1 cellular context compared by ENCODE assay signal in genomic region chr9:137240321-137240840, GRCh38.
TF ChIP-seq lines count a peak whose summit lies in the region.

No MANE protein-coding gene starts in this region.

TF ChIP-seq in HepG2, 621 proteins besides CTCF, POLR2A, EP300 and RAD21 (continued from another document and continues in another):
- TF ChIP-seq ATF4 (CRISPR knock-in tag; IDR thresholded peaks at IDR 0.05) (0 out of 4 replicates have a peak, but pooled peaks of 1 of the 2 experiments have one; percentile 28), PAXIP1 (CRISPR knock-in tag; conservative IDR thresholded peaks at IDR 0.05) (no peak; the same call in 1 of the 2 replicates), ZNF678 (CRISPR knock-in tag; IDR thresholded peaks at IDR 0.05) (0 out of 2 replicates have a peak, but pooled peaks have one; percentile 54), ELF3 (CRISPR knock-in tag; IDR thresholded peaks at IDR 0.05) (no peak; the same call in none of the 2 replicates), ZSCAN5A (CRISPR knock-in tag; IDR thresholded peaks at IDR 0.05; ENCODE audit: borderline replicate concordance) (0 out of 2 replicates have a peak, but pooled peaks have one; percentile 24), KDM5B (CRISPR knock-in tag; IDR thresholded peaks at IDR 0.05; ENCODE audit: borderline replicate concordance) (peak; percentile 92), SNAI1 (CRISPR knock-in tag; IDR thresholded peaks at IDR 0.05; ENCODE audit: borderline replicate concordance) (no peak), ZFP82 (CRISPR knock-in tag; IDR thresholded peaks at IDR 0.05; ENCODE audit: borderline replicate concordance) (0 out of 2 replicates have a peak, but pooled peaks have one; percentile 35), ATRX (CRISPR knock-in tag; IDR thresholded peaks at IDR 0.05; ENCODE audit: borderline replicate concordance) (no peak), PRMT3 (CRISPR knock-in tag; IDR thresholded peaks at IDR 0.05; ENCODE audit: borderline replicate concordance, low read depth) (no peak), ZNF407 (CRISPR knock-in tag; IDR thresholded peaks at IDR 0.05; ENCODE audit: not compliant biosample characterization) (peak; percentile 50), ZNF431 (CRISPR knock-in tag; IDR thresholded peaks at IDR 0.05; ENCODE audit: borderline replicate concordance, low read depth) (peak; percentile 69; the same call in 1 of the 2 replicates)
- TF ChIP-seq, protein P1, sequence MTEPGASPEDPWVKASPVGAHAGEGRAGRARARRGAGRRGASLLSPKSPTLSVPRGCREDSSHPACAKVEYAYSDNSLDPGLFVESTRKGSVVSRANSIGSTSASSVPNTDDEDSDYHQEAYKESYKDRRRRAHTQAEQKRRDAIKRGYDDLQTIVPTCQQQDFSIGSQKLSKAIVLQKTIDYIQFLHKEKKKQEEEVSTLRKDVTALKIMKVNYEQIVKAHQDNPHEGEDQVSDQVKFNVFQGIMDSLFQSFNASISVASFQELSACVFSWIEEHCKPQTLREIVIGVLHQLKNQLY (CRISPR knock-in tag; IDR thresholded peaks at IDR 0.05) = no peak; the same call in 1 of the 2 replicates
- TF ChIP-seq, protein P2, sequence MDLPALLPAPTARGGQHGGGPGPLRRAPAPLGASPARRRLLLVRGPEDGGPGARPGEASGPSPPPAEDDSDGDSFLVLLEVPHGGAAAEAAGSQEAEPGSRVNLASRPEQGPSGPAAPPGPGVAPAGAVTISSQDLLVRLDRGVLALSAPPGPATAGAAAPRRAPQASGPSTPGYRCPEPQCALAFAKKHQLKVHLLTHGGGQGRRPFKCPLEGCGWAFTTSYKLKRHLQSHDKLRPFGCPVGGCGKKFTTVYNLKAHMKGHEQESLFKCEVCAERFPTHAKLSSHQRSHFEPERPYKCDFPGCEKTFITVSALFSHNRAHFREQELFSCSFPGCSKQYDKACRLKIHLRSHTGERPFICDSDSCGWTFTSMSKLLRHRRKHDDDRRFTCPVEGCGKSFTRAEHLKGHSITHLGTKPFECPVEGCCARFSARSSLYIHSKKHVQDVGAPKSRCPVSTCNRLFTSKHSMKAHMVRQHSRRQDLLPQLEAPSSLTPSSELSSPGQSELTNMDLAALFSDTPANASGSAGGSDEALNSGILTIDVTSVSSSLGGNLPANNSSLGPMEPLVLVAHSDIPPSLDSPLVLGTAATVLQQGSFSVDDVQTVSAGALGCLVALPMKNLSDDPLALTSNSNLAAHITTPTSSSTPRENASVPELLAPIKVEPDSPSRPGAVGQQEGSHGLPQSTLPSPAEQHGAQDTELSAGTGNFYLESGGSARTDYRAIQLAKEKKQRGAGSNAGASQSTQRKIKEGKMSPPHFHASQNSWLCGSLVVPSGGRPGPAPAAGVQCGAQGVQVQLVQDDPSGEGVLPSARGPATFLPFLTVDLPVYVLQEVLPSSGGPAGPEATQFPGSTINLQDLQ (CRISPR knock-in tag; IDR thresholded peaks at IDR 0.05) = peak; percentile 73; the same call in 1 of the 2 replicates
- TF ChIP-seq, protein P3, sequence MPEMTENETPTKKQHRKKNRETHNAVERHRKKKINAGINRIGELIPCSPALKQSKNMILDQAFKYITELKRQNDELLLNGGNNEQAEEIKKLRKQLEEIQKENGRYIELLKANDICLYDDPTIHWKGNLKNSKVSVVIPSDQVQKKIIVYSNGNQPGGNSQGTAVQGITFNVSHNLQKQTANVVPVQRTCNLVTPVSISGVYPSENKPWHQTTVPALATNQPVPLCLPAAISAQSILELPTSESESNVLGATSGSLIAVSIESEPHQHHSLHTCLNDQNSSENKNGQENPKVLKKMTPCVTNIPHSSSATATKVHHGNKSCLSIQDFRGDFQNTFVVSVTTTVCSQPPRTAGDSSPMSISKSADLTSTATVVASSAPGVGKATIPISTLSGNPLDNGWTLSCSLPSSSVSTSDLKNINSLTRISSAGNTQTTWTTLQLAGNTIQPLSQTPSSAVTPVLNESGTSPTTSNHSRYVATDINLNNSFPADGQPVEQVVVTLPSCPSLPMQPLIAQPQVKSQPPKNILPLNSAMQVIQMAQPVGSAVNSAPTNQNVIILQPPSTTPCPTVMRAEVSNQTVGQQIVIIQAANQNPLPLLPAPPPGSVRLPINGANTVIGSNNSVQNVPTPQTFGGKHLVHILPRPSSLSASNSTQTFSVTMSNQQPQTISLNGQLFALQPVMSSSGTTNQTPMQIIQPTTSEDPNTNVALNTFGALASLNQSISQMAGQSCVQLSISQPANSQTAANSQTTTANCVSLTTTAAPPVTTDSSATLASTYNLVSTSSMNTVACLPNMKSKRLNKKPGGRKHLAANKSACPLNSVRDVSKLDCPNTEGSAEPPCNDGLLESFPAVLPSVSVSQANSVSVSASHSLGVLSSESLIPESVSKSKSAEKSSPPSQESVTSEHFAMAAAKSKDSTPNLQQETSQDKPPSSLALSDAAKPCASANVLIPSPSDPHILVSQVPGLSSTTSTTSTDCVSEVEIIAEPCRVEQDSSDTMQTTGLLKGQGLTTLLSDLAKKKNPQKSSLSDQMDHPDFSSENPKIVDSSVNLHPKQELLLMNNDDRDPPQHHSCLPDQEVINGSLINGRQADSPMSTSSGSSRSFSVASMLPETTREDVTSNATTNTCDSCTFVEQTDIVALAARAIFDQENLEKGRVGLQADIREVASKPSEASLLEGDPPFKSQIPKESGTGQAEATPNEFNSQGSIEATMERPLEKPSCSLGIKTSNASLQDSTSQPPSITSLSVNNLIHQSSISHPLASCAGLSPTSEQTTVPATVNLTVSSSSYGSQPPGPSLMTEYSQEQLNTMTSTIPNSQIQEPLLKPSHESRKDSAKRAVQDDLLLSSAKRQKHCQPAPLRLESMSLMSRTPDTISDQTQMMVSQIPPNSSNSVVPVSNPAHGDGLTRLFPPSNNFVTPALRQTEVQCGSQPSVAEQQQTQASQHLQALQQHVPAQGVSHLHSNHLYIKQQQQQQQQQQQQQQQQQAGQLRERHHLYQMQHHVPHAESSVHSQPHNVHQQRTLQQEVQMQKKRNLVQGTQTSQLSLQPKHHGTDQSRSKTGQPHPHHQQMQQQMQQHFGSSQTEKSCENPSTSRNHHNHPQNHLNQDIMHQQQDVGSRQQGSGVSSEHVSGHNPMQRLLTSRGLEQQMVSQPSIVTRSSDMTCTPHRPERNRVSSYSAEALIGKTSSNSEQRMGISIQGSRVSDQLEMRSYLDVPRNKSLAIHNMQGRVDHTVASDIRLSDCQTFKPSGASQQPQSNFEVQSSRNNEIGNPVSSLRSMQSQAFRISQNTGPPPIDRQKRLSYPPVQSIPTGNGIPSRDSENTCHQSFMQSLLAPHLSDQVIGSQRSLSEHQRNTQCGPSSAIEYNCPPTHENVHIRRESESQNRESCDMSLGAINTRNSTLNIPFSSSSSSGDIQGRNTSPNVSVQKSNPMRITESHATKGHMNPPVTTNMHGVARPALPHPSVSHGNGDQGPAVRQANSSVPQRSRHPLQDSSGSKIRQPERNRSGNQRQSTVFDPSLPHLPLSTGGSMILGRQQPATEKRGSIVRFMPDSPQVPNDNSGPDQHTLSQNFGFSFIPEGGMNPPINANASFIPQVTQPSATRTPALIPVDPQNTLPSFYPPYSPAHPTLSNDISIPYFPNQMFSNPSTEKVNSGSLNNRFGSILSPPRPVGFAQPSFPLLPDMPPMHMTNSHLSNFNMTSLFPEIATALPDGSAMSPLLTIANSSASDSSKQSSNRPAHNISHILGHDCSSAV (CRISPR knock-in tag; IDR thresholded peaks at IDR 0.05; ENCODE audit: borderline replicate concordance) = no peak
